28 cellular contexts compared by ENCODE assay signal in the genomic region with DNA sequence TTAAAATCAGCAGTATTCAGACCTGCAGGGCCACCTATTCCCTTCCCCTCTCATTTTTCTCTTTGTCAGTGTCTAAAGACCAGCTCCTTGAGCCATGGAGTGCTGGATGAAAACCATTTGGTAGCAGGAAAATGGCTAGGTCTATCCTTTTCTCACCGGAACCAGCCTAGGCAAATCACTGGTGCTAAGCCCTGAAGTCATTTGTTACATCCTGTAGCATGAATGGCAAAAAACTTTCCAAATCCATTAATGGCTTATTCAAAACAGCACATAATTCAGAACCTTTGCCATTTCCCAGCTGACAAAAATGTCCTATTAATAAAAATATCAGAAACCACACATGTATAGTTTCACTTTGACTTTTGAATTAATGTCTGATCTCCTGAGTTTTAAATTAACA.
"Had no signal": no experiment of that assay in that cellular context is flagged by ENCODE, and none has a peak within 500 bp of the region (broad histone marks: within the 10 kb centered on the region; RNA-seq: fewer than 3 reads in every experiment).

No MANE protein-coding gene starts in this region.

- DNase-seq: activated CD4-positive, alpha-beta T cell treated with anti-CD3 and anti-CD28 coated beads, Interleukin-2, amount 10 ng/mL, durations not matched to agents 24 days and 14 days; activated CD4-positive, alpha-beta T cell treated with anti-CD3 and anti-CD28 coated beads, Interleukin-2, amount 50 U/mL, for 4 hours; activated CD8-positive, alpha-beta T cell treated with anti-CD3 and anti-CD28 coated beads for 36 hours; activated effector memory CD4-positive, alpha-beta T cell treated with anti-CD3 and anti-CD28 coated beads, Interleukin-2, amount 50 U/mL, for 16 hours; activated naive CD4-positive, alpha-beta T cell treated with Interleukin-2 at 50 U/mL for 16 hours; activated naive CD8-positive, alpha-beta T cell treated with anti-CD3 and anti-CD28 coated beads, Interleukin-2, amount 10 ng/mL, durations not matched to agents 7 days and 5 days; activated T-cell treated with anti-CD3 and anti-CD28 coated beads, Interleukin-2, amount 50 U/mL, for 1 hour; activated T-cell treated with anti-CD3 and anti-CD28 coated beads, Interleukin-2, amount 50 U/mL, for 72 hours; amygdala; MG63; NCI-H1048; NCI-H1105 treated with DMSO at 0.1 percent for 48 hours; NCI-H1436; NCI-H1694; NCI-H1930; NCI-H345; NCI-H524 treated with DMSO at 0.1 percent for 48 hours; NCI-H748 treated with DMSO at 0.1 percent for 48 hours; NK-92 treated with Interleukin-12 subunit alpha and Interleukin-12 subunit beta, amount 100 ng/mL, for 24 hours; OCI-M1; SHP77; SJCRH30; T1000; WERI-Rb-1 had no signal

- ATAC-seq: activated CD8-positive, alpha-beta T cell treated with anti-CD3 and anti-CD28 coated beads for 36 hours; activated T-cell treated with anti-CD3 and anti-CD28 coated beads, Interleukin-2, amount 50 U/mL, for 72 hours; activated T-helper 17 cell treated with anti-CD3 and anti-CD28 coated beads, Interleukin-2, amount 50 U/mL, for 72 hours had no signal

- H3K27me3 ChIP-seq: ascending aorta, cardiac muscle cell, MG63, SJCRH30 had no signal

- H3K4me3 ChIP-seq: ascending aorta, cardiac muscle cell, MG63, SJCRH30, SK-N-MC had no signal

- H3K9me3 ChIP-seq: ascending aorta, MG63, SJCRH30 had no signal

- H3K4me1 ChIP-seq: ascending aorta had no signal

- H3K27ac ChIP-seq: ascending aorta, cardiac muscle cell, SJCRH30, SK-N-MC, WERI-Rb-1 had no signal

- H3K36me3 ChIP-seq: ascending aorta, cardiac muscle cell, MG63, WERI-Rb-1 had no signal
